Comparison of ENCODE assay signal across 8 cellular contexts in the genomic region with DNA sequence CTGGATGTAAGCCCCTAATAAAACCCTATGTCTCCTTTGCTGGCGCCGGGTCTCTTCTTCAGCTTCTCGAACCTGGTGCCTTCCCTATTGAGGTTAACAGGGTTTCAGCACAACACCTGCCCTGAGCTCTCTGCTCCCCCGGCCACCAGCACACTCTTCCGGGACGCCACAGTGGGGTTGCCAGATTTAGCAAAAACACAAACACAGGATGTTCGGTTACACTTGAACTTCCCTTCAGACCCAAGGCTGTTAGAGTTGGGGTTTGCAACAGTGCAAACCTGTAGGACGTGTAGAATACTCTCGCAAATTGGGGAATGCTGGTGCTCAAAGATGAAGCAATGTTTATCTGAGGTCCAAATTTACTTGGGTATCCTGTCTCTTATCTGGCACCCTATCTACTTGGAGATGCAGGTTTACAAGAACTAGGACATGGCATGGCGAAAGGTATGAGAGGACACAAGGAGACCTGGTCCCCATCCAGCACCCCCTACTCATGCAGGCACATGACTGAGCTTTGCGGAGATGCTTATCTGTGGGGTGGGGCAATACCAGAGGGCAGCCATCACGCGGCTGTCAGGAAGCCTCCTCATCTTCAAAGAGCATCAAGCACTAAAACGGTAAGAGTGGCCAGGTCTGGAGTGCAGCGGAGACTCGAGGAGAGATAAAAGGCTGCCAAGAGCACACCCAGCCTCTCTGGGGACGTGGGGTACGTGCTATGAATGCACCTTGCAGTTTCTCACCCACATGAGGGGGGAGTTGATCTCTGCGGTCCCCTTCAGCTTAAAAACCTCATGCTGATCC. TPM values are rescaled to one million over a fixed set of nuclear protein-coding genes. Genes with fewer than 3 reads are reported as not detected.
DNase-seq lines count a peak whose midpoint lies in the region; ATAC-seq lines count a peak whose summit lies in the region.

No MANE protein-coding gene starts in this region.

- DNase-seq in T-helper 22 cell (ENCODE audit: low read depth) (peak; percentile 24), immature natural killer cell (peak; percentile 62 to 65 (median 65)), G401 (ENCODE audit: low spot score) (no peak), NCI-H1048 (lab: John Stamatoyannopoulos, UW) (no peak), left lobe of liver (ENCODE audit: low spot score) (no peak), amniotic stem cell (lab: John Stamatoyannopoulos, UW) (no peak)

- peaks cover 10 to 19% (median 18%) of the 10 kb centered on the region in 3 donors for H3K27me3 Mint-ChIP-seq in immature natural killer cell (ENCODE audit: low read depth in 3 of 3)

- no peak overlapping the region for H3K27ac Mint-ChIP-seq in immature natural killer cell

- H3K9me3 Mint-ChIP-seq in immature natural killer cell, result no peaks in the 10 kb centered on the region

- peak overlapping the region; percentile 75 to 81 (median 77) for H3K4me3 Mint-ChIP-seq in immature natural killer cell

- peaks cover 0 to 5% (median 4%) of the 10 kb centered on the region in 3 donors for H3K36me3 Mint-ChIP-seq in immature natural killer cell

- ATAC-seq in GM18861 (IDR thresholded peaks at IDR 0.05; ENCODE audit: unreplicated experiment), result peak; percentile 80
- ATAC-seq in HG02852 (IDR thresholded peaks at IDR 0.05; ENCODE audit: unreplicated experiment), result peak; percentile 84
- no peak for ATAC-seq in left lobe of liver

- peaks cover 35 to 43% of the 10 kb centered on the region in 2 donors for H3K4me1 Mint-ChIP-seq in immature natural killer cell

- in situ Hi-C loops in G401 (cut with HindIII; ENCODE audit: low sequenced_read_pairs), result no loop called here

RNA-seq across cellular contexts. Expression of gene SDK2, which starts 52.8 kb away (rescaled TPM):
- not detected for polyA plus RNA-seq in immature natural killer cell
- total RNA-seq in G401 (2014; rRNA removed; shearing (Covaris generic)), result under 0.01 and 0.10 TPM in 2 replicates
- total RNA-seq in left lobe of liver, result 0.15 TPM

Comparison
In these comparisons a context has a peak if more than half of its experiments do, and no peak if none do; other contexts are left out.
1. DNase-seq: peak in T-helper 22 cell (single experiment) and immature natural killer cell (3 of 3); none in G401 (single experiment), NCI-H1048 (single experiment), left lobe of liver (single experiment) and amniotic stem cell (single experiment).